16 cellular contexts compared by ENCODE assay signal in genomic region chr10:117360016-117360415, GRCh38. TPM values are rescaled to one million over a fixed set of nuclear protein-coding genes. Genes with fewer than 3 reads are reported as not detected.
DNase-seq lines count a peak whose midpoint lies in the region; ATAC-seq and TF ChIP-seq lines count a peak whose summit lies in the region.
"Had no signal": no experiment of that assay in that cellular context is flagged by ENCODE, and none has a peak within 500 bp of the region (broad histone marks: within the 10 kb centered on the region; RNA-seq: fewer than 3 reads in every experiment).

No MANE protein-coding gene starts in this region.

- H3K4me1 ChIP-seq in Loucy (ENCODE audit: insufficient read depth, low read length, poor library complexity, severe bottlenecking) = peaks cover 91% of the 10 kb centered on the region
- H3K4me1 ChIP-seq in mammary epithelial cell (ENCODE audit: insufficient read depth, low read length) = peaks cover 51% of the 10 kb centered on the region
- H3K4me1 ChIP-seq in neutrophil (ENCODE audit: control insufficient read depth in 1 of 2, insufficient read depth in 1 of 2, low read depth in 1 of 2, low read length in 1 of 2) = peaks cover 50 to 69% of the 10 kb centered on the region in 2 experiments
- peaks cover 5 to 47% (median 34%) of the 10 kb centered on the region in 4 donors for H3K4me1 ChIP-seq in esophagus muscularis mucosa

- DNase-seq in DMS53 (lab: John Stamatoyannopoulos, UW) (peak; percentile 52), DMS53 treated with DMSO at 0.1 percent for 48 hours (lab: John Stamatoyannopoulos, UW; ENCODE audit: unreplicated experiment) (no peak), mammary epithelial cell (peak; percentile 42), esophagus muscularis mucosa (ENCODE audit: extremely low spot score) (no peak)
- DNase-seq in stimulated activated naive B cell treated with anti-CD40 and anti-IgM and Interleukin-4, amounts not matched to agents 10 μg/mL and 1 μg/mL and 100 μg/mL, for 72 hours = no peak
- DNase-seq: glutamatergic neuron, islet precursor cell, NCI-H187, NCI-H526, ovary had no signal

- H3K9me2 ChIP-seq in Loucy (replicated peaks; ENCODE audit: low read depth, low read length) = no peaks in the 10 kb centered on the region

- 7% methylated on average over 1 of the region's 1 CpG for WGBS in mammary epithelial cell (ENCODE audit: low coverage, missing lambda C conversion rate)
- 83% methylated on average over 1 of the region's 1 CpG for WGBS in esophagus muscularis mucosa

- H3K4me3 Mint-ChIP-seq in stimulated activated naive B cell treated with anti-CD40 and anti-IgM and Interleukin-4, amounts not matched to agents 10 μg/mL and 1 μg/mL and 100 μg/mL, for 72 hours = no peak overlapping the region

- H3K27me3 ChIP-seq in Loucy (ENCODE audit: insufficient read depth, low read length, poor library complexity, severe bottlenecking) = no peaks in the 10 kb centered on the region
- no peaks in the 10 kb centered on the region for H3K27me3 ChIP-seq in mammary epithelial cell (ENCODE audit: insufficient read depth, low read length)
- H3K27me3 ChIP-seq in neutrophil = no peaks in the 10 kb centered on the region
- no peaks in the 10 kb centered on the region for H3K27me3 ChIP-seq in esophagus muscularis mucosa
- H3K27me3 ChIP-seq: ovary had no signal

- dilution Hi-C loops in mammary epithelial cell (cut with HindIII; ENCODE audit: low sequenced_read_pairs) = no loop called here

- CTCF ChIA-PET in mammary epithelial cell (lab: Charles Lee; ENCODE audit: low non-redundant PET) = interaction anchor here (0.6 kb wide), 1 partner anchor 1838 kb away, joined by 3 read pairs; no protein-coding TSS in a partner anchor

- H3K9me3 ChIP-seq in Loucy (ENCODE audit: insufficient read depth, low read depth, low read length) = no peaks in the 10 kb centered on the region
- H3K9me3 ChIP-seq in mammary epithelial cell (replicated peaks; ENCODE audit: insufficient read depth, low read length) = no peaks in the 10 kb centered on the region
- no peaks in the 10 kb centered on the region for H3K9me3 ChIP-seq in neutrophil
- no peaks in the 10 kb centered on the region for H3K9me3 ChIP-seq in esophagus muscularis mucosa
- H3K9me3 ChIP-seq: ovary had no signal

- H2AFZ ChIP-seq in Loucy (ENCODE audit: low read length) = no peak overlapping the region
- no peak overlapping the region for H2AFZ ChIP-seq in mammary epithelial cell (ENCODE audit: low read depth, low read length)

- TF ChIP-seq EP300 in esophagus muscularis mucosa (IDR thresholded peaks at IDR 0.05) = no peak

- no peak for ATAC-seq in stimulated activated naive B cell treated with anti-CD40 and anti-IgM and Interleukin-4, amounts not matched to agents 10 μg/mL and 1 μg/mL and 100 μg/mL, for 72 hours (replicated peaks)
- ATAC-seq in GM21381 (IDR thresholded peaks at IDR 0.05; ENCODE audit: unreplicated experiment) = no peak

- no peak overlapping the region for H3K27ac Mint-ChIP-seq in stimulated activated naive B cell treated with anti-CD40 and anti-IgM and Interleukin-4, amounts not matched to agents 10 μg/mL and 1 μg/mL and 100 μg/mL, for 72 hours

- peaks cover 26% of the 10 kb centered on the region for H3F3A ChIP-seq in Loucy (ENCODE audit: low read depth)

- TF ChIP-seq POLR2A in esophagus muscularis mucosa (IDR thresholded peaks at IDR 0.05; ENCODE audit: low read depth) = no peak

- in situ Hi-C loops in mammary epithelial cell (cut with MboI; ENCODE audit: low sequenced_read_pairs in 2 of 2) = no loop called here

- H3K79me2 ChIP-seq in Loucy (ENCODE audit: insufficient read depth, low read length) (peaks cover 100% of the 10 kb centered on the region), mammary epithelial cell (ENCODE audit: insufficient read depth, low read length) (peaks cover 95% of the 10 kb centered on the region)

- H3K4me2 ChIP-seq in Loucy (ENCODE audit: low read depth, low read length, poor library complexity, severe bottlenecking) (peak overlapping the region; percentile 91), mammary epithelial cell (ENCODE audit: insufficient read depth, low read depth, low read length) (peak overlapping the region; percentile 62)
- H3K4me2 ChIP-seq: smooth muscle cell had no signal

- peaks cover 19 to 25% of the 10 kb centered on the region in 2 donors for H3K4me1 Mint-ChIP-seq in stimulated activated naive B cell treated with anti-CD40 and anti-IgM and Interleukin-4, amounts not matched to agents 10 μg/mL and 1 μg/mL and 100 μg/mL, for 72 hours

- no peaks in the 10 kb centered on the region for H3K9me3 Mint-ChIP-seq in stimulated activated naive B cell treated with anti-CD40 and anti-IgM and Interleukin-4, amounts not matched to agents 10 μg/mL and 1 μg/mL and 100 μg/mL, for 72 hours

- no peaks in the 10 kb centered on the region for H3K27me3 Mint-ChIP-seq in stimulated activated naive B cell treated with anti-CD40 and anti-IgM and Interleukin-4, amounts not matched to agents 10 μg/mL and 1 μg/mL and 100 μg/mL, for 72 hours

- H4K20me1 ChIP-seq in Loucy (ENCODE audit: insufficient read depth, low read length, poor library complexity, severe bottlenecking) = peaks cover 99% of the 10 kb centered on the region
- H4K20me1 ChIP-seq in mammary epithelial cell (ENCODE audit: insufficient read depth, low read length) = no peaks in the 10 kb centered on the region

- BruUV-seq in mammary epithelial cell (replicated peaks; lab: Mats Ljungman, UMichigan) = no TSS peak

- H3K4me3 ChIP-seq in Loucy (ENCODE audit: low read length, poor library complexity, severe bottlenecking) (peak overlapping the region; percentile 95), mammary epithelial cell (replicated peaks in 1 of 3; ENCODE audit: insufficient read depth in 1 of 3, low read depth in 2 of 3, low read length in 3 of 3) (no peak overlapping the region), neutrophil (ENCODE audit: low read depth in 1 of 2, low read length in 1 of 2) (no peak overlapping the region), esophagus muscularis mucosa (no peak overlapping the region)
- H3K4me3 ChIP-seq: ovary had no signal

- H3K36me3 ChIP-seq in Loucy (ENCODE audit: insufficient read depth, low read length) (peaks cover 83% of the 10 kb centered on the region), mammary epithelial cell (ENCODE audit: insufficient read depth, low read length) (no peaks in the 10 kb centered on the region), neutrophil (no peaks in the 10 kb centered on the region), esophagus muscularis mucosa (no peaks in the 10 kb centered on the region)
- H3K36me3 ChIP-seq: ovary had no signal

- H3K27ac ChIP-seq in mammary epithelial cell (ENCODE audit: insufficient read depth, low read depth, low read length) (no peak overlapping the region), neutrophil (peak overlapping the region; percentile 73), esophagus muscularis mucosa (replicated peaks in 1 of 4) (no peak overlapping the region)
- H3K27ac ChIP-seq: 22Rv1, HL-60, ovary had no signal

- intact Hi-C loops in mammary epithelial cell (cut with micrococcal nuclease) (no loop called here), esophagus muscularis mucosa (cut with DNase I) (no loop called here)

- H3K9ac ChIP-seq in Loucy (ENCODE audit: low read depth, low read length, poor library complexity, severe bottlenecking) = peak overlapping the region; percentile 98
- H3K9ac ChIP-seq in mammary epithelial cell (ENCODE audit: insufficient read depth, low read length) = no peak overlapping the region

- no peaks in the 10 kb centered on the region for H3K36me3 Mint-ChIP-seq in stimulated activated naive B cell treated with anti-CD40 and anti-IgM and Interleukin-4, amounts not matched to agents 10 μg/mL and 1 μg/mL and 100 μg/mL, for 72 hours

- TF ChIP-seq CTCF in Loucy (conservative IDR thresholded peaks at IDR 0.05; ENCODE audit: low read length) (no peak), mammary epithelial cell (conservative IDR thresholded peaks at IDR 0.05 in 1 of 2, IDR thresholded peaks at IDR 0.05 in 1 of 2; ENCODE audit: extremely low read depth in 1 of 2, insufficient read depth in 1 of 2, low read depth in 1 of 2, low read length in 2 of 2) (no peak), neutrophil (IDR thresholded peaks at IDR 0.05) (no peak), esophagus muscularis mucosa (IDR thresholded peaks at IDR 0.05) (no peak)

RNA-seq across cellular contexts. Expression of gene PDZD8, which starts 15.2 kb away (rescaled TPM):
- total RNA-seq in mammary epithelial cell (10 to 100 TPM; 48.6 to 63.0 TPM), esophagus muscularis mucosa (10 to 100 TPM; 32.1 to 43.7 (median 38.0) TPM)
- 32.8 TPM for polyA plus RNA-seq in mammary epithelial cell
- polyA minus RNA-seq in mammary epithelial cell = 95.5 TPM

Comparison
In these comparisons a context has a peak if more than half of its experiments do, and no peak if none do; other contexts are left out.
1. DNase-seq: peak in DMS53 (single experiment) and mammary epithelial cell (single experiment); none in DMS53 treated with DMSO at 0.1 percent for 48 hours (single experiment), esophagus muscularis mucosa (single experiment) and stimulated activated naive B cell treated with anti-CD40 and anti-IgM and Interleukin-4, amounts not matched to agents 10 μg/mL and 1 μg/mL and 100 μg/mL, for 72 hours (single experiment).